In the genomic region with DNA sequence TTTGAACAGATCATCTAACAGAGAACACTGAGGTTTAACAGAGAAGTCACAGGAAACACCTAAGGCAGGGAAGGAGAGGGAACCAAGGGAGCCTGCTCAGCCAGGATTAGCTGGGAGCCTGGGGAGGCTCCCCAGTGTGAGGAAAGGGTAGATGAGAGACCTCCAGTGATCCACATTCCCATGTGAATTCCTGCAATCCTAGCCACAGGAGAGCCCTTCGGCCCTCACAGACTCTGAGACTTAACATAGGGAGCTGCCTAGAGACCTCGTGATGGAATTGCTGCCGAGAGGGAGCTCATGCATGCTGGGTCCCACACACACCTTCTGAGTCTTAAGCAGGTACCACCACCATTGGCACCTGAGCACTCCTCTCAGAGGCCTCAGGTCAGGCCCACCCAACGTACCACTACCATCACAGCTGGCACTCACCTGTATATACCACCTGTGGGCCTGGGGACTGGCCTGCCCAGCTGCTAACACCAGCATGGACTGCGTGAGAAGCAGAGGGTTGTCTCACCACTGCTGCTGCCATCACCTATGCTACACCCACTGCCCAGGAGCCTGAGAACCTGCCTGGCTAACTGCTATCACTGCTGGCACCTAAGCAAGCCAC, we compare ENCODE assay signal across 19 cellular contexts.
"Had no signal": no experiment of that assay in that cellular context is flagged by ENCODE, and none has a peak within 500 bp of the region (broad histone marks: within the 10 kb centered on the region; RNA-seq: fewer than 3 reads in every experiment).

No MANE protein-coding gene starts in this region.

- H3K4me1 ChIP-seq: adrenal gland, breast epithelium, pancreas, psoas muscle had no signal

- H3K9me3 Mint-ChIP-seq: activated naive CD4-positive, alpha-beta T cell treated with anti-CD3 and anti-CD28 coated beads, Interleukin-2, amount 50 U/mL, for 72 hours; type B pancreatic cell had no signal

- H3K36me3 ChIP-seq: adrenal gland, breast epithelium, neutrophil, pancreas had no signal

- H3K4me1 Mint-ChIP-seq: naive B cell had no signal

- H3K9me3 ChIP-seq: adrenal gland, breast epithelium, gastroesophageal sphincter, neutrophil, pancreas, psoas muscle, right atrium auricular region had no signal

- H3K27ac ChIP-seq: adrenal gland, breast epithelium, epithelial cell of prostate, gastroesophageal sphincter, neutrophil, pancreas, psoas muscle, right atrium auricular region had no signal

- H3K27ac Mint-ChIP-seq: activated CD8-positive, alpha-beta T cell treated with anti-CD3 and anti-CD28 coated beads, Interleukin-2, amount 10 ng/mL, durations not matched to agents 7 days and 5 days; activated naive CD4-positive, alpha-beta T cell treated with anti-CD3 and anti-CD28 coated beads, Interleukin-2, amount 50 U/mL, for 72 hours; naive B cell; type B pancreatic cell had no signal

- H3K4me3 ChIP-seq: adrenal gland, breast epithelium, coronary artery, gastroesophageal sphincter, pancreas, psoas muscle, right atrium auricular region had no signal

- DNase-seq: activated CD4-positive, alpha-beta T cell treated with anti-CD3 and anti-CD28 coated beads, Interleukin-2, amount 50 U/mL, for 1 hour; activated CD8-positive, alpha-beta T cell treated with anti-CD3 and anti-CD28 coated beads, Interleukin-2, amount 10 ng/mL, durations not matched to agents 7 days and 5 days; adrenal gland; head of caudate nucleus; hypothalamus; mesenchymal stem cell; naive B cell; psoas muscle had no signal

- H3K27me3 ChIP-seq: adrenal gland, breast epithelium, gastroesophageal sphincter, neutrophil, pancreas, right atrium auricular region had no signal

- H3K4me3 Mint-ChIP-seq: activated CD8-positive, alpha-beta T cell treated with anti-CD3 and anti-CD28 coated beads, Interleukin-2, amount 10 ng/mL, durations not matched to agents 7 days and 5 days; naive B cell; type B pancreatic cell had no signal

- H3K27me3 Mint-ChIP-seq: type B pancreatic cell had no signal

- H3K36me3 Mint-ChIP-seq: activated naive CD4-positive, alpha-beta T cell treated with anti-CD3 and anti-CD28 coated beads, Interleukin-2, amount 50 U/mL, for 72 hours; naive B cell had no signal

- ATAC-seq: activated CD4-positive, CD25-positive, alpha-beta regulatory T cell treated with anti-CD3 and anti-CD28 coated beads, Interleukin-2, amount 50 U/mL, for 24 hours; activated CD8-positive, alpha-beta T cell treated with anti-CD3 and anti-CD28 coated beads, Interleukin-2, amount 10 ng/mL, durations not matched to agents 7 days and 5 days; activated naive CD4-positive, alpha-beta T cell treated with anti-CD3 and anti-CD28 coated beads, Interleukin-2, amount 50 U/mL, for 72 hours; gastroesophageal sphincter; pancreas; psoas muscle; SK-N-SH treated with all-trans-retinoic acid at 6 μM for 48 hours had no signal
